ENCODE assay signal across 10 cellular contexts in genomic region chr9:129994947-129995346, GRCh38. TPM values are rescaled to one million over a fixed set of nuclear protein-coding genes. Genes with fewer than 3 reads are reported as not detected.
DNase-seq lines count a peak whose midpoint lies in the region; ATAC-seq and TF ChIP-seq lines count a peak whose summit lies in the region.
"Had no signal": no experiment of that assay in that cellular context is flagged by ENCODE, and none has a peak within 500 bp of the region (broad histone marks: within the 10 kb centered on the region; RNA-seq: fewer than 3 reads in every experiment).

No MANE protein-coding gene starts in this region.

- no peaks in the 10 kb centered on the region for H3K27me3 ChIP-seq in CD8-positive, alpha-beta T cell (ENCODE audit: insufficient read depth, low read length)
- no peaks in the 10 kb centered on the region for H3K27me3 ChIP-seq in esophagus muscularis mucosa
- no peaks in the 10 kb centered on the region for H3K27me3 ChIP-seq in smooth muscle cell (ENCODE audit: low read depth)

- POLR2A ChIA-PET in CD8-positive, alpha-beta T cell (lab: Charles Lee) = interaction anchor here (0.9 to 1.0 kb wide), 2 partner anchors 14 to 20 kb away, joined by 4 to 5 read pairs; no protein-coding TSS in a partner anchor

- H3K27ac Mint-ChIP-seq in CD8-positive, alpha-beta T cell = peak overlapping the region; percentile 85
- peak overlapping the region; percentile 93 for H3K27ac Mint-ChIP-seq in T-helper 17 cell

- ATAC-seq in CD8-positive, alpha-beta T cell = no peak
- ATAC-seq in T-helper 17 cell (no peak), GM19397 (IDR thresholded peaks at IDR 0.05; ENCODE audit: unreplicated experiment) (no peak)

- peaks cover 7% of the 10 kb centered on the region for H3K36me3 ChIP-seq in CD8-positive, alpha-beta T cell (ENCODE audit: insufficient read depth, low read length)
- H3K36me3 ChIP-seq in esophagus muscularis mucosa = peaks cover 0 to 14% (median 4%) of the 10 kb centered on the region in 4 donors
- no peaks in the 10 kb centered on the region for H3K36me3 ChIP-seq in smooth muscle cell (ENCODE audit: low read depth)

- no peak overlapping the region for H3K4me3 ChIP-seq in CD8-positive, alpha-beta T cell (ENCODE audit: low read depth, low read length)
- H3K4me3 ChIP-seq in esophagus muscularis mucosa = no peak overlapping the region
- no peak overlapping the region for H3K4me3 ChIP-seq in smooth muscle cell

- H3K36me3 Mint-ChIP-seq in CD8-positive, alpha-beta T cell = peaks cover 48% of the 10 kb centered on the region
- peaks cover 12% of the 10 kb centered on the region for H3K36me3 Mint-ChIP-seq in T-helper 17 cell (ENCODE audit: low read depth)

- no peaks in the 10 kb centered on the region for H3K9me3 Mint-ChIP-seq in CD8-positive, alpha-beta T cell

- H3K27me3 Mint-ChIP-seq in CD8-positive, alpha-beta T cell (ENCODE audit: low read depth) = no peaks in the 10 kb centered on the region
- H3K27me3 Mint-ChIP-seq in T-helper 17 cell = no peaks in the 10 kb centered on the region

- intact Hi-C loops in CD8-positive, alpha-beta T cell (cut with DNase I, micrococcal nuclease) = loop anchor here in 1 of 2 experiments (2.0 to 5.0 kb wide), 2 partner anchors 14 to 42 kb away; no protein-coding TSS in a partner anchor
- intact Hi-C loops in esophagus muscularis mucosa (cut with DNase I) = no loop called here

- peaks cover 28% of the 10 kb centered on the region for H3K79me2 ChIP-seq in smooth muscle cell (ENCODE audit: low read depth)

- peaks cover 66% of the 10 kb centered on the region for H3K4me1 Mint-ChIP-seq in CD8-positive, alpha-beta T cell (ENCODE audit: low read depth)
- H3K4me1 Mint-ChIP-seq in T-helper 17 cell = peaks cover 55% of the 10 kb centered on the region

- peaks cover 63% of the 10 kb centered on the region for H3K4me1 ChIP-seq in CD8-positive, alpha-beta T cell (ENCODE audit: insufficient read depth, low read length)
- peaks cover 16 to 100% (median 94%) of the 10 kb centered on the region in 4 donors for H3K4me1 ChIP-seq in esophagus muscularis mucosa
- H3K4me1 ChIP-seq in smooth muscle cell (ENCODE audit: low read depth) = peaks cover 3% of the 10 kb centered on the region
- H3K4me1 ChIP-seq: Caco-2 had no signal

- no peak overlapping the region for H3K9ac ChIP-seq in smooth muscle cell (ENCODE audit: low read depth)

- DNase-seq in CD8-positive, alpha-beta T cell = no peak
- DNase-seq in T-helper 17 cell = no peak
- DNase-seq in esophagus muscularis mucosa (ENCODE audit: extremely low spot score) = no peak
- no peak for DNase-seq in smooth muscle cell (lab: John Stamatoyannopoulos, UW; ENCODE audit: unreplicated experiment)
- no peak for DNase-seq in DMS153 (lab: John Stamatoyannopoulos, UW)
- DNase-seq in GM03348 (ENCODE audit: low spot score) = no peak
- DNase-seq in anterior cingulate cortex (lab: John Stamatoyannopoulos, UW) = no peak
- DNase-seq: Caco-2, NCI-H526 treated with DMSO at 0.1 percent for 48 hours had no signal

- no peak overlapping the region for H3K27ac ChIP-seq in CD8-positive, alpha-beta T cell (ENCODE audit: low read depth, low read length)
- H3K27ac ChIP-seq in esophagus muscularis mucosa (replicated peaks in 1 of 4) (peak overlapping the region; percentile 71 to 81 (median 80)), smooth muscle cell (ENCODE audit: low read depth) (peak overlapping the region; percentile 93)

- H3K9me3 ChIP-seq in CD8-positive, alpha-beta T cell (ENCODE audit: low read length) = no peaks in the 10 kb centered on the region
- H3K9me3 ChIP-seq in T-helper 17 cell (ENCODE audit: control insufficient read depth, low read length, poor library complexity, severe bottlenecking) = no peaks in the 10 kb centered on the region
- no peaks in the 10 kb centered on the region for H3K9me3 ChIP-seq in esophagus muscularis mucosa
- H3K9me3 ChIP-seq in smooth muscle cell (replicated peaks; ENCODE audit: low read depth) = no peaks in the 10 kb centered on the region
- H3K9me3 ChIP-seq: Caco-2 had no signal

- H3K4me2 ChIP-seq in smooth muscle cell = no peak overlapping the region

- CTCF ChIA-PET in CD8-positive, alpha-beta T cell (lab: Charles Lee) = interaction anchor here (0.5 to 1.6 kb wide), 5 partner anchors 16 to 110 kb away, joined by 3 read pairs; no protein-coding TSS in a partner anchor

- TF ChIP-seq POLR2A in esophagus muscularis mucosa (IDR thresholded peaks at IDR 0.05; ENCODE audit: low read depth) = no peak

- no peaks in the 10 kb centered on the region for H4K20me1 ChIP-seq in smooth muscle cell (ENCODE audit: low read depth)

- no peak for TF ChIP-seq EP300 in esophagus muscularis mucosa (IDR thresholded peaks at IDR 0.05)

- H3K4me3 Mint-ChIP-seq in CD8-positive, alpha-beta T cell = peak overlapping the region; percentile 38
- H3K4me3 Mint-ChIP-seq in T-helper 17 cell = peak overlapping the region; percentile 92

- no peak overlapping the region for H2AFZ ChIP-seq in smooth muscle cell (ENCODE audit: low read depth)

- no peak for TF ChIP-seq CTCF in CD8-positive, alpha-beta T cell (IDR thresholded peaks at IDR 0.05)
- TF ChIP-seq CTCF in esophagus muscularis mucosa (IDR thresholded peaks at IDR 0.05) = no peak
- no peak for TF ChIP-seq CTCF in smooth muscle cell (IDR thresholded peaks at IDR 0.05; ENCODE audit: borderline replicate concordance, insufficient read depth, poor library complexity, severe bottlenecking)

- WGBS in esophagus muscularis mucosa = 44% methylated on average over 4 of the region's 4 CpGs
- 89% methylated on average over 4 of the region's 4 CpGs for WGBS in smooth muscle cell (ENCODE audit: low lambda C conversion rate)

- peaks cover 32% of the 10 kb centered on the region for H3F3A ChIP-seq in smooth muscle cell (ENCODE audit: low read depth)

RNA-seq across cellular contexts. Expression of gene FNBP1, which starts 48.0 kb away (rescaled TPM):
- 100 to 1,000 TPM; 169 to 194 TPM for total RNA-seq in CD8-positive, alpha-beta T cell
- total RNA-seq in T-helper 17 cell (100 to 1,000 TPM; 219 to 221 TPM), esophagus muscularis mucosa (100 to 1,000 TPM; 177 to 317 (median 254) TPM), smooth muscle cell (17.2 and 23.8 TPM in 2 replicates)
- 17.1 and 25.4 TPM in 2 replicates for polyA plus RNA-seq in smooth muscle cell

RNA-seq across cellular contexts. Expression of gene GPR107, which starts 58.8 kb away (rescaled TPM):
- total RNA-seq in CD8-positive, alpha-beta T cell = 10 to 100 TPM; 23.7 to 25.2 TPM
- total RNA-seq in T-helper 17 cell (10 to 100 TPM; 22.1 to 26.2 TPM), esophagus muscularis mucosa (10 to 100 TPM; 19.9 to 34.7 (median 30.8) TPM), smooth muscle cell (42.7 and 42.9 TPM in 2 replicates)
- 16.2 and 19.1 TPM in 2 replicates for polyA plus RNA-seq in smooth muscle cell
